Comparison of ENCODE assay signal across 1 cellular context in the genomic region with DNA sequence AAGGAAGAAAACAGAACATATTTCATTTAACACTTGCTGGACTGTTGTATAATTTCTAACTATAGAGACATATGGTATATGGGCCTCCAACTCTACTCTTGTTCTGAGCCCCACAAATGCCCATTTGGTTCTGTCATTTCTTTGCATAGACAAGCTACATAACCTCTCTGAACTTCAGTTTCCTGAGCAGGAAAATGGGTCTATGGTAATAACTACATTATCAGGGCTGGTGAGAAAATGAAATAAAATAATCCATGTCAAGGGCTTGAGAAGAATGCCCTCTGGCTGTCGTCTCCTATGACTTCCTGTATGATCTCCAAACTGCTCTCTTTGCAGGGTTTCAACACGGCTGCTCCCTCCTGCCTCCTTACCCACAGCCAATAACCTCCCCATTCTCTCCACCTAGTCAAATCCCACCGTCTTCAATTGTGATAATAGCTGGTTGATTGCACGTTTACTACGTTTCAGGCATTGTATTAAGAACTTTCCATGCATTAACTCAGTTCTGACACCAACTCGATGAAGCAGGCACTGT.
TF ChIP-seq lines count a peak whose summit lies in the region.

No MANE protein-coding gene starts in this region.

TF ChIP-seq in HepG2, 621 proteins besides CTCF, POLR2A, EP300 and RAD21 (continued from another document and continues in another):
- TF ChIP-seq ZNF256 (CRISPR knock-in tag; conservative IDR thresholded peaks at IDR 0.05) (peak; percentile 63; the same call in 1 of the 2 replicates), ZNF629 (CRISPR knock-in tag; conservative IDR thresholded peaks at IDR 0.05) (peak; percentile 90), ZBTB38 (CRISPR knock-in tag; IDR thresholded peaks at IDR 0.05) (no peak), ZNF383 (CRISPR knock-in tag; IDR thresholded peaks at IDR 0.05; ENCODE audit: borderline replicate concordance) (no peak), MXI1 (IDR thresholded peaks at IDR 0.05; ENCODE audit: borderline replicate concordance, low read depth, low read length) (no peak), FUBP1 (CRISPR knock-in tag; IDR thresholded peaks at IDR 0.05; ENCODE audit: borderline replicate concordance) (no peak), SMAD9 (CRISPR knock-in tag; IDR thresholded peaks at IDR 0.05) (no peak), ERF (CRISPR knock-in tag; IDR thresholded peaks at IDR 0.05) (peak; percentile 17; the same call in 1 of the 2 replicates), ZNF788 (CRISPR knock-in tag; IDR thresholded peaks at IDR 0.05; ENCODE audit: borderline replicate concordance) (no peak), ZNF12 (CRISPR knock-in tag; IDR thresholded peaks at IDR 0.05) (no peak), SALL2 (CRISPR knock-in tag; IDR thresholded peaks at IDR 0.05) (no peak), NCOA2 (CRISPR knock-in tag; IDR thresholded peaks at IDR 0.05) (no peak), CC2D1A (CRISPR knock-in tag; IDR thresholded peaks at IDR 0.05) (no peak), MEIS1 (CRISPR knock-in tag; IDR thresholded peaks at IDR 0.05; ENCODE audit: borderline replicate concordance) (no peak), ZNF33A (CRISPR knock-in tag; IDR thresholded peaks at IDR 0.05; ENCODE audit: borderline replicate concordance) (no peak), ZNF136 (CRISPR knock-in tag; IDR thresholded peaks at IDR 0.05; ENCODE audit: low read depth) (no peak), ZNF484 (CRISPR knock-in tag; IDR thresholded peaks at IDR 0.05; ENCODE audit: borderline replicate concordance, low read depth) (no peak), CHD2 (IDR thresholded peaks at IDR 0.05; ENCODE audit: low read depth, low read length) (no peak), REL (CRISPR knock-in tag; conservative IDR thresholded peaks at IDR 0.05) (no peak), ZSCAN5A (CRISPR knock-in tag; IDR thresholded peaks at IDR 0.05; ENCODE audit: borderline replicate concordance) (no peak), NR2F6 (IDR thresholded peaks at IDR 0.05) (no peak), NR2F6 (CRISPR knock-in tag; IDR thresholded peaks at IDR 0.05) (no peak), ZNF205 (CRISPR knock-in tag; IDR thresholded peaks at IDR 0.05) (peak; percentile 85), ZFYVE20 (CRISPR knock-in tag; IDR thresholded peaks at IDR 0.05; ENCODE audit: borderline replicate concordance, low read depth) (no peak), HOXD1 (CRISPR knock-in tag; IDR thresholded peaks at IDR 0.05) (0 out of 2 replicates have a peak, but pooled peaks have one; percentile 23), ELF1 (CRISPR knock-in tag; IDR thresholded peaks at IDR 0.05) (no peak), ETV5 (CRISPR knock-in tag; IDR thresholded peaks at IDR 0.05; ENCODE audit: borderline replicate concordance) (no peak; the same call in 1 of the 2 replicates), RBM39 (IDR thresholded peaks at IDR 0.05; ENCODE audit: low read depth, low read length, poor library complexity, severe bottlenecking) (no peak), ZNF17 (CRISPR knock-in tag; IDR thresholded peaks at IDR 0.05) (no peak), ZNF337 (CRISPR knock-in tag; IDR thresholded peaks at IDR 0.05; ENCODE audit: borderline replicate concordance, low read depth) (no peak), ZNF766 (CRISPR knock-in tag; IDR thresholded peaks at IDR 0.05; ENCODE audit: borderline replicate concordance) (no peak), REST (IDR thresholded peaks at IDR 0.05; ENCODE audit: borderline replicate concordance in 1 of 2, low read depth in 1 of 2, low read length in 2 of 2) (0 out of 4 replicates have a peak, but pooled peaks of 1 of the 2 experiments have one; percentile 16), ATF3 (CRISPR knock-in tag; IDR thresholded peaks at IDR 0.05) (no peak), MXD4 (CRISPR knock-in tag; IDR thresholded peaks at IDR 0.05) (no peak; the same call in 1 of the 2 replicates)
- TF ChIP-seq, protein P1, sequence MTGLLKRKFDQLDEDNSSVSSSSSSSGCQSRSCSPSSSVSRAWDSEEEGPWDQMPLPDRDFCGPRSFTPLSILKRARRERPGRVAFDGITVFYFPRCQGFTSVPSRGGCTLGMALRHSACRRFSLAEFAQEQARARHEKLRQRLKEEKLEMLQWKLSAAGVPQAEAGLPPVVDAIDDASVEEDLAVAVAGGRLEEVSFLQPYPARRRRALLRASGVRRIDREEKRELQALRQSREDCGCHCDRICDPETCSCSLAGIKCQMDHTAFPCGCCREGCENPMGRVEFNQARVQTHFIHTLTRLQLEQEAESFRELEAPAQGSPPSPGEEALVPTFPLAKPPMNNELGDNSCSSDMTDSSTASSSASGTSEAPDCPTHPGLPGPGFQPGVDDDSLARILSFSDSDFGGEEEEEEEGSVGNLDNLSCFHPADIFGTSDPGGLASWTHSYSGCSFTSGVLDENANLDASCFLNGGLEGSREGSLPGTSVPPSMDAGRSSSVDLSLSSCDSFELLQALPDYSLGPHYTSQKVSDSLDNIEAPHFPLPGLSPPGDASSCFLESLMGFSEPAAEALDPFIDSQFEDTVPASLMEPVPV (CRISPR knock-in tag; IDR thresholded peaks at IDR 0.05): no peak
- TF ChIP-seq, protein P2, sequence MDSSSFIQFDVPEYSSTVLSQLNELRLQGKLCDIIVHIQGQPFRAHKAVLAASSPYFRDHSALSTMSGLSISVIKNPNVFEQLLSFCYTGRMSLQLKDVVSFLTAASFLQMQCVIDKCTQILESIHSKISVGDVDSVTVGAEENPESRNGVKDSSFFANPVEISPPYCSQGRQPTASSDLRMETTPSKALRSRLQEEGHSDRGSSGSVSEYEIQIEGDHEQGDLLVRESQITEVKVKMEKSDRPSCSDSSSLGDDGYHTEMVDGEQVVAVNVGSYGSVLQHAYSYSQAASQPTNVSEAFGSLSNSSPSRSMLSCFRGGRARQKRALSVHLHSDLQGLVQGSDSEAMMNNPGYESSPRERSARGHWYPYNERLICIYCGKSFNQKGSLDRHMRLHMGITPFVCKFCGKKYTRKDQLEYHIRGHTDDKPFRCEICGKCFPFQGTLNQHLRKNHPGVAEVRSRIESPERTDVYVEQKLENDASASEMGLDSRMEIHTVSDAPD (CRISPR knock-in tag; IDR thresholded peaks at IDR 0.05): no peak
- TF ChIP-seq, protein P3, sequence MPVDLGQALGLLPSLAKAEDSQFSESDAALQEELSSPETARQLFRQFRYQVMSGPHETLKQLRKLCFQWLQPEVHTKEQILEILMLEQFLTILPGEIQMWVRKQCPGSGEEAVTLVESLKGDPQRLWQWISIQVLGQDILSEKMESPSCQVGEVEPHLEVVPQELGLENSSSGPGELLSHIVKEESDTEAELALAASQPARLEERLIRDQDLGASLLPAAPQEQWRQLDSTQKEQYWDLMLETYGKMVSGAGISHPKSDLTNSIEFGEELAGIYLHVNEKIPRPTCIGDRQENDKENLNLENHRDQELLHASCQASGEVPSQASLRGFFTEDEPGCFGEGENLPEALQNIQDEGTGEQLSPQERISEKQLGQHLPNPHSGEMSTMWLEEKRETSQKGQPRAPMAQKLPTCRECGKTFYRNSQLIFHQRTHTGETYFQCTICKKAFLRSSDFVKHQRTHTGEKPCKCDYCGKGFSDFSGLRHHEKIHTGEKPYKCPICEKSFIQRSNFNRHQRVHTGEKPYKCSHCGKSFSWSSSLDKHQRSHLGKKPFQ (CRISPR knock-in tag; IDR thresholded peaks at IDR 0.05; ENCODE audit: insufficient replicate concordance): peak; percentile 41
- TF ChIP-seq, protein P4, sequence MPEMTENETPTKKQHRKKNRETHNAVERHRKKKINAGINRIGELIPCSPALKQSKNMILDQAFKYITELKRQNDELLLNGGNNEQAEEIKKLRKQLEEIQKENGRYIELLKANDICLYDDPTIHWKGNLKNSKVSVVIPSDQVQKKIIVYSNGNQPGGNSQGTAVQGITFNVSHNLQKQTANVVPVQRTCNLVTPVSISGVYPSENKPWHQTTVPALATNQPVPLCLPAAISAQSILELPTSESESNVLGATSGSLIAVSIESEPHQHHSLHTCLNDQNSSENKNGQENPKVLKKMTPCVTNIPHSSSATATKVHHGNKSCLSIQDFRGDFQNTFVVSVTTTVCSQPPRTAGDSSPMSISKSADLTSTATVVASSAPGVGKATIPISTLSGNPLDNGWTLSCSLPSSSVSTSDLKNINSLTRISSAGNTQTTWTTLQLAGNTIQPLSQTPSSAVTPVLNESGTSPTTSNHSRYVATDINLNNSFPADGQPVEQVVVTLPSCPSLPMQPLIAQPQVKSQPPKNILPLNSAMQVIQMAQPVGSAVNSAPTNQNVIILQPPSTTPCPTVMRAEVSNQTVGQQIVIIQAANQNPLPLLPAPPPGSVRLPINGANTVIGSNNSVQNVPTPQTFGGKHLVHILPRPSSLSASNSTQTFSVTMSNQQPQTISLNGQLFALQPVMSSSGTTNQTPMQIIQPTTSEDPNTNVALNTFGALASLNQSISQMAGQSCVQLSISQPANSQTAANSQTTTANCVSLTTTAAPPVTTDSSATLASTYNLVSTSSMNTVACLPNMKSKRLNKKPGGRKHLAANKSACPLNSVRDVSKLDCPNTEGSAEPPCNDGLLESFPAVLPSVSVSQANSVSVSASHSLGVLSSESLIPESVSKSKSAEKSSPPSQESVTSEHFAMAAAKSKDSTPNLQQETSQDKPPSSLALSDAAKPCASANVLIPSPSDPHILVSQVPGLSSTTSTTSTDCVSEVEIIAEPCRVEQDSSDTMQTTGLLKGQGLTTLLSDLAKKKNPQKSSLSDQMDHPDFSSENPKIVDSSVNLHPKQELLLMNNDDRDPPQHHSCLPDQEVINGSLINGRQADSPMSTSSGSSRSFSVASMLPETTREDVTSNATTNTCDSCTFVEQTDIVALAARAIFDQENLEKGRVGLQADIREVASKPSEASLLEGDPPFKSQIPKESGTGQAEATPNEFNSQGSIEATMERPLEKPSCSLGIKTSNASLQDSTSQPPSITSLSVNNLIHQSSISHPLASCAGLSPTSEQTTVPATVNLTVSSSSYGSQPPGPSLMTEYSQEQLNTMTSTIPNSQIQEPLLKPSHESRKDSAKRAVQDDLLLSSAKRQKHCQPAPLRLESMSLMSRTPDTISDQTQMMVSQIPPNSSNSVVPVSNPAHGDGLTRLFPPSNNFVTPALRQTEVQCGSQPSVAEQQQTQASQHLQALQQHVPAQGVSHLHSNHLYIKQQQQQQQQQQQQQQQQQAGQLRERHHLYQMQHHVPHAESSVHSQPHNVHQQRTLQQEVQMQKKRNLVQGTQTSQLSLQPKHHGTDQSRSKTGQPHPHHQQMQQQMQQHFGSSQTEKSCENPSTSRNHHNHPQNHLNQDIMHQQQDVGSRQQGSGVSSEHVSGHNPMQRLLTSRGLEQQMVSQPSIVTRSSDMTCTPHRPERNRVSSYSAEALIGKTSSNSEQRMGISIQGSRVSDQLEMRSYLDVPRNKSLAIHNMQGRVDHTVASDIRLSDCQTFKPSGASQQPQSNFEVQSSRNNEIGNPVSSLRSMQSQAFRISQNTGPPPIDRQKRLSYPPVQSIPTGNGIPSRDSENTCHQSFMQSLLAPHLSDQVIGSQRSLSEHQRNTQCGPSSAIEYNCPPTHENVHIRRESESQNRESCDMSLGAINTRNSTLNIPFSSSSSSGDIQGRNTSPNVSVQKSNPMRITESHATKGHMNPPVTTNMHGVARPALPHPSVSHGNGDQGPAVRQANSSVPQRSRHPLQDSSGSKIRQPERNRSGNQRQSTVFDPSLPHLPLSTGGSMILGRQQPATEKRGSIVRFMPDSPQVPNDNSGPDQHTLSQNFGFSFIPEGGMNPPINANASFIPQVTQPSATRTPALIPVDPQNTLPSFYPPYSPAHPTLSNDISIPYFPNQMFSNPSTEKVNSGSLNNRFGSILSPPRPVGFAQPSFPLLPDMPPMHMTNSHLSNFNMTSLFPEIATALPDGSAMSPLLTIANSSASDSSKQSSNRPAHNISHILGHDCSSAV (CRISPR knock-in tag; IDR thresholded peaks at IDR 0.05; ENCODE audit: borderline replicate concordance): no peak
